8 cellular contexts compared by ENCODE assay signal in the genomic region with DNA sequence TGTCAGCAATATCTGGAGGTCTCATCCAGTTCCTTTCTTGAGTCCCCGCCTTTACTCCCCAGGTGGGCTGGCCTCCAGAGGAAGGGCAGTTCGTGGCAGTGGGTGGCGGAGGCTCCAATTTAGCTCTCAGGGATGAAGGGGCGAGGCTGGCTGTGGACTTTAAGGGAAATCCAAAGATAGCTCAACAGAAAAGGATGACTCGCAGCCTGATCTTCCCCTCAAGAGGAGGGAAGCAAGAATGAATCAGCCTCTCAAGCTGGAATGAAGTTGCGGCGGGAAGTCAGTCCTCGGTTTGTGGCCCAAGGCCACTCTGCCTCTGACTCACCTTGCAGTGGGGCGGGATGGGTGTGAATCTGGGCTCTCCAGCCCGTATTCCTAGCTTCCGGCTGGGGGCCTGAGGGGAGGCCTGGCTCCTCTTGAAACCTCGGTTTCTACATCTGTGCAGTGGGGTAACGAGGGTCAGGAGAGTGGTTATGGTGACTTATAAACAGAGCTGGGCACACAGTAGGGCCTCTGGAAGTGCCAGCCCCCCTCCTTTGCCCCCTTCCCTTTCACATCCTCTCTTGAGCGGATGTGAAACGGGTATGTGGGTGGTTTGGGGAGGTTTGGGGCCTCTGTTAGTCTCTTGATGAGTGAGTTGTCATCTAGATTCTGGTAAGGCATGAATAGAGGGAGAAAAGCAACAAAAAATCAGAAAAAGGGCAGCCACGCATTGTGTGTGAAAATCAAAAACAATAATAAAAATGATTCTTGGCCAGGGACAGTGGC. TPM values are rescaled to one million over a fixed set of nuclear protein-coding genes. Genes with fewer than 3 reads are reported as not detected.
DNase-seq lines count a peak whose midpoint lies in the region; ATAC-seq and TF ChIP-seq lines count a peak whose summit lies in the region.

No MANE protein-coding gene starts in this region.

- no peaks in the 10 kb centered on the region for H3K9me2 ChIP-seq in PC-9 (ENCODE audit: insufficient read depth)

- H3F3A ChIP-seq in PC-9 (ENCODE audit: insufficient read depth, low read depth): peaks cover 62% of the 10 kb centered on the region

- DNase-seq in PC-9 (peak; percentile 90 to 95), left ventricle myocardium inferior (no peak), NCI-H748 treated with DMSO at 0.1 percent for 48 hours (lab: John Stamatoyannopoulos, UW) (no peak), NCI-H2107 treated with DMSO at 0.1 percent for 48 hours (lab: John Stamatoyannopoulos, UW; ENCODE audit: unreplicated experiment) (no peak)
- DNase-seq in activated T-helper 2 cell treated with anti-CD3 and anti-CD28 coated beads, Interferon-gamma antibody, Interleukin-2, Interleukin-4, amounts not matched to agents 10 μg/mL and 5 μg/mL and 100 μg/mL, durations not matched to agents 14 hours and 24 hours and 36 hours (ENCODE audit: low spot score): peak; percentile 79
- peak; percentile 83 to 86 for DNase-seq in stimulated activated CD4-positive, alpha-beta T cell treated with anti-CD3 and anti-CD28 coated beads, Interleukin-2, amount 100 ng/mL, for 24 hours

- TSS peak; percentile 42 for BruUV-seq in PC-9 (replicated peaks; lab: Mats Ljungman, UMichigan)

- H2AFZ ChIP-seq in PC-9: no peak overlapping the region

- H3K27me3 ChIP-seq in PC-9 (ENCODE audit: insufficient read depth, low read depth) (no peaks in the 10 kb centered on the region), left ventricle myocardium inferior (ENCODE audit: low read depth) (peaks cover 5% of the 10 kb centered on the region)

- no peaks in the 10 kb centered on the region for H3K9me3 Mint-ChIP-seq in activated T-helper 2 cell treated with anti-CD3 and anti-CD28 coated beads, Interferon-gamma antibody, Interleukin-2, Interleukin-4, amounts not matched to agents 10 μg/mL and 5 μg/mL and 100 μg/mL, durations not matched to agents 14 hours and 24 hours and 36 hours

- H3K36me3 ChIP-seq in PC-9 (ENCODE audit: low read depth) (peaks cover 4% of the 10 kb centered on the region; the same call in 1 of the 2 replicates), left ventricle myocardium inferior (no peaks in the 10 kb centered on the region)

- H3K79me2 ChIP-seq in PC-9 (ENCODE audit: low read depth): no peaks in the 10 kb centered on the region

- peak overlapping the region; percentile 19 for H3K4me3 Mint-ChIP-seq in activated T-helper 2 cell treated with anti-CD3 and anti-CD28 coated beads, Interferon-gamma antibody, Interleukin-2, Interleukin-4, amounts not matched to agents 10 μg/mL and 5 μg/mL and 100 μg/mL, durations not matched to agents 14 hours and 24 hours and 36 hours (ENCODE audit: low read depth)

- H3K4me1 Mint-ChIP-seq in activated T-helper 2 cell treated with anti-CD3 and anti-CD28 coated beads, Interferon-gamma antibody, Interleukin-2, Interleukin-4, amounts not matched to agents 10 μg/mL and 5 μg/mL and 100 μg/mL, durations not matched to agents 14 hours and 24 hours and 36 hours (ENCODE audit: low read depth): peaks cover 63% of the 10 kb centered on the region

- H3K4me1 ChIP-seq in PC-9 (replicated peaks; ENCODE audit: insufficient read depth) (peaks cover 39% of the 10 kb centered on the region), left ventricle myocardium inferior (no peaks in the 10 kb centered on the region)

- CTCF ChIA-PET in PC-9 (lab: Charles Lee): interaction anchor here (0.6 to 1.3 kb wide), 4 partner anchors 12 to 97 kb away, joined by 3 to 4 read pairs (median 3); no protein-coding TSS in a partner anchor

- peaks cover 80% of the 10 kb centered on the region for H3K36me3 Mint-ChIP-seq in activated T-helper 2 cell treated with anti-CD3 and anti-CD28 coated beads, Interferon-gamma antibody, Interleukin-2, Interleukin-4, amounts not matched to agents 10 μg/mL and 5 μg/mL and 100 μg/mL, durations not matched to agents 14 hours and 24 hours and 36 hours (ENCODE audit: low read depth)

- no peaks in the 10 kb centered on the region for H3K27me3 Mint-ChIP-seq in activated T-helper 2 cell treated with anti-CD3 and anti-CD28 coated beads, Interferon-gamma antibody, Interleukin-2, Interleukin-4, amounts not matched to agents 10 μg/mL and 5 μg/mL and 100 μg/mL, durations not matched to agents 14 hours and 24 hours and 36 hours (ENCODE audit: low read depth)

- peak overlapping the region; percentile 56 for H3K4me2 ChIP-seq in PC-9

- peak overlapping the region; percentile 74 for H3K27ac Mint-ChIP-seq in activated T-helper 2 cell treated with anti-CD3 and anti-CD28 coated beads, Interferon-gamma antibody, Interleukin-2, Interleukin-4, amounts not matched to agents 10 μg/mL and 5 μg/mL and 100 μg/mL, durations not matched to agents 14 hours and 24 hours and 36 hours

- H3K9me3 ChIP-seq in PC-9 (ENCODE audit: insufficient read depth, low read depth) (no peaks in the 10 kb centered on the region), left ventricle myocardium inferior (replicated peaks) (no peaks in the 10 kb centered on the region)

- H3K4me3 ChIP-seq in PC-9 (peak overlapping the region; percentile 6; the same call in 1 of the 2 replicates), left ventricle myocardium inferior (no peak overlapping the region)

- H4K20me1 ChIP-seq in PC-9 (ENCODE audit: insufficient read depth): no peaks in the 10 kb centered on the region

- intact Hi-C loops in PC-9 (cut with micrococcal nuclease; ENCODE audit: unreplicated experiment): loop anchor here (1.0 to 2.0 kb wide), 2 partner anchors 12 to 20 kb away; no protein-coding TSS in a partner anchor
- intact Hi-C loops in activated T-helper 2 cell treated with anti-CD3 and anti-CD28 coated beads, Interferon-gamma antibody, Interleukin-2, Interleukin-4, amounts not matched to agents 10 μg/mL and 5 μg/mL and 100 μg/mL, durations not matched to agents 14 hours and 24 hours and 36 hours (cut with micrococcal nuclease): loop anchor here (1.0 kb wide), 4 partner anchors 11 to 97 kb away; a partner anchor contains a TSS
- intact Hi-C loops in left ventricle myocardium inferior (cut with micrococcal nuclease): no loop called here

- H3K27ac ChIP-seq in PC-9 (peak overlapping the region; percentile 88), left ventricle myocardium inferior (replicated peaks) (peak overlapping the region; percentile 23)

- peak; percentile 54 for ATAC-seq in GM18508 (IDR thresholded peaks at IDR 0.05; ENCODE audit: insufficient read depth, unreplicated experiment)
- ATAC-seq in HG02870 (IDR thresholded peaks at IDR 0.05; ENCODE audit: unreplicated experiment): peak; percentile 62

- TF ChIP-seq CTCF in PC-9 (conservative IDR thresholded peaks at IDR 0.05) (no peak), left ventricle myocardium inferior (IDR thresholded peaks at IDR 0.05; ENCODE audit: borderline replicate concordance) (no peak)

- POLR2A ChIA-PET in PC-9 (lab: Charles Lee; ENCODE audit: unreplicated experiment): interaction anchor here (0.5 to 0.9 kb wide), 9 partner anchors 9 to 1702 kb away, joined by 3 to 7 read pairs (median 5); a partner anchor contains a TSS

RNA-seq across cellular contexts. Expression of a gene that starts 10.5 kb away (rescaled TPM):
- total RNA-seq in PC-9 (2021) (76.8 and 84.1 TPM in 2 replicates), left ventricle myocardium inferior (18.9 TPM)
- total RNA-seq in activated T-helper 2 cell treated with anti-CD3 and anti-CD28 coated beads, Interferon-gamma antibody, Interleukin-2, Interleukin-4, amounts not matched to agents 10 μg/mL and 5 μg/mL and 100 μg/mL, durations not matched to agents 14 hours and 24 hours and 36 hours: 69.1 and 73.1 TPM in 2 replicates

RNA-seq across cellular contexts. Expression of a gene that starts 15.5 kb away (rescaled TPM):
- total RNA-seq in PC-9 (2021) (92.4 and 92.7 TPM in 2 replicates), left ventricle myocardium inferior (0.38 TPM)
- total RNA-seq in activated T-helper 2 cell treated with anti-CD3 and anti-CD28 coated beads, Interferon-gamma antibody, Interleukin-2, Interleukin-4, amounts not matched to agents 10 μg/mL and 5 μg/mL and 100 μg/mL, durations not matched to agents 14 hours and 24 hours and 36 hours: 98.0 and 98.7 TPM in 2 replicates

RNA-seq across cellular contexts. Expression of a gene that starts 37.0 kb away (rescaled TPM):
- total RNA-seq in PC-9 (2021): 2.6 and 2.9 TPM in 2 replicates
- 0.14 and 0.41 TPM in 2 replicates for total RNA-seq in activated T-helper 2 cell treated with anti-CD3 and anti-CD28 coated beads, Interferon-gamma antibody, Interleukin-2, Interleukin-4, amounts not matched to agents 10 μg/mL and 5 μg/mL and 100 μg/mL, durations not matched to agents 14 hours and 24 hours and 36 hours
- 1.3 TPM for total RNA-seq in left ventricle myocardium inferior

RNA-seq across cellular contexts. Expression of a gene that starts 49.4 kb away (rescaled TPM):
- total RNA-seq in PC-9 (2021) (not detected in 2 replicates), left ventricle myocardium inferior (not detected)
- not detected in 2 replicates for total RNA-seq in activated T-helper 2 cell treated with anti-CD3 and anti-CD28 coated beads, Interferon-gamma antibody, Interleukin-2, Interleukin-4, amounts not matched to agents 10 μg/mL and 5 μg/mL and 100 μg/mL, durations not matched to agents 14 hours and 24 hours and 36 hours

Comparison
In these comparisons a context has a peak if more than half of its experiments do, and no peak if none do; other contexts are left out.
1. DNase-seq: peak in PC-9 (2 of 2), activated T-helper 2 cell treated with anti-CD3 and anti-CD28 coated beads, Interferon-gamma antibody, Interleukin-2, Interleukin-4, amounts not matched to agents 10 μg/mL and 5 μg/mL and 100 μg/mL, durations not matched to agents 14 hours and 24 hours and 36 hours (single experiment) and stimulated activated CD4-positive, alpha-beta T cell treated with anti-CD3 and anti-CD28 coated beads, Interleukin-2, amount 100 ng/mL, for 24 hours (2 of 2); none in left ventricle myocardium inferior (single experiment), NCI-H748 treated with DMSO at 0.1 percent for 48 hours (single experiment) and NCI-H2107 treated with DMSO at 0.1 percent for 48 hours (single experiment).
2. RNA of a gene that starts 15.5 kb away (total RNA-seq): 98.0 to 98.7 TPM in activated T-helper 2 cell treated with anti-CD3 and anti-CD28 coated beads, Interferon-gamma antibody, Interleukin-2, Interleukin-4, amounts not matched to agents 10 μg/mL and 5 μg/mL and 100 μg/mL, durations not matched to agents 14 hours and 24 hours and 36 hours and 92.4 to 92.7 TPM in PC-9; 0.38 TPM in left ventricle myocardium inferior (single experiment); every median in the first group is over 10 times any median in the second.